In the genomic region with DNA sequence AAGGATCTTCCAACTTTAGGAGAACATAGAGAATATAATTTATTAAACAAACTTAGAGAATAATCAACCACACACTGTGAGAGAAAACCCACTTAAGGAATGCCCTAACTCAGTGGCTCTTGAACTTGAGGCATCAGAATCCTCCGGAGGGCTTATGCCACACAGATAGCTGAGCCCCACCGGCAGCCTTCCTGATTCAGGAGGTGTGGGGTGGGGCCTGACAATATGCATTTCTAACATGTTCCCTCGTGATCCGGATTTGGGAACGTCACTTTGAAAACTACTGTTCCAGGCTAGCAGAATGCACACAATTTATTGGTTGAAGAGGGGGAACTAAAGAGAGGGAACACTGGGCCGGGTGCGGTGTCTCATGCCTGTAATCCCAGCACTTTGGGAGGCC, we compare ENCODE assay signal across 24 cellular contexts. TPM values are rescaled to one million over a fixed set of nuclear protein-coding genes. Genes with fewer than 3 reads are reported as not detected.
DNase-seq lines count a peak whose midpoint lies in the region; ATAC-seq, FAIRE-seq and TF ChIP-seq lines count a peak whose summit lies in the region.
"Had no signal": no experiment of that assay in that cellular context is flagged by ENCODE, and none has a peak within 500 bp of the region (broad histone marks: within the 10 kb centered on the region; RNA-seq: fewer than 3 reads in every experiment).

No MANE protein-coding gene starts in this region.

- H4K20me1 ChIP-seq in K562 (replicated peaks; ENCODE audit: control insufficient read depth, insufficient read depth, low read length) = no peaks in the 10 kb centered on the region

- no peaks in the 10 kb centered on the region for H3K79me2 ChIP-seq in K562 (ENCODE audit: control insufficient read depth, insufficient read depth, low read length)

- no peaks in the 10 kb centered on the region for H3K9me3 Mint-ChIP-seq in T-helper 1 cell treated with Interleukin-12 subunit alpha and Interleukin-12 subunit beta and Interleukin-4 antibody, amounts not matched to agents 30 μg/mL and 1 μg/mL, for 36 hours
- no peaks in the 10 kb centered on the region for H3K9me3 Mint-ChIP-seq in nephron
- H3K9me3 Mint-ChIP-seq in Calu3 (ENCODE audit: low read depth, unreplicated experiment) = no peaks in the 10 kb centered on the region
- H3K9me3 Mint-ChIP-seq in stimulated activated effector memory CD8-positive, alpha-beta T cell treated with anti-CD3 and anti-CD28 coated beads, Interleukin-12 subunit alpha, Interleukin-12 subunit beta, amount 100 ng/mL, for 72 hours = no peaks in the 10 kb centered on the region

- no peak for TF ChIP-seq RAD21 in K562 (CRISPR knock-in tag; conservative IDR thresholded peaks at IDR 0.05 in 1 of 2, IDR thresholded peaks at IDR 0.05 in 1 of 2)

- H3K4me3 Mint-ChIP-seq in T-helper 1 cell treated with Interleukin-12 subunit alpha and Interleukin-12 subunit beta and Interleukin-4 antibody, amounts not matched to agents 30 μg/mL and 1 μg/mL, for 36 hours = no peak overlapping the region
- H3K4me3 Mint-ChIP-seq in nephron (peak overlapping the region in 2 of 3 experiments; percentile 15 to 19), Calu3 (ENCODE audit: low read depth, unreplicated experiment) (no peak overlapping the region)
- no peak overlapping the region for H3K4me3 Mint-ChIP-seq in stimulated activated effector memory CD8-positive, alpha-beta T cell treated with anti-CD3 and anti-CD28 coated beads, Interleukin-12 subunit alpha, Interleukin-12 subunit beta, amount 100 ng/mL, for 72 hours
- H3K4me3 Mint-ChIP-seq: CD4-positive, CD25-positive, alpha-beta regulatory T cell had no signal

- DNase-seq in T-helper 1 cell = no peak
- DNase-seq in AG20443 (ENCODE audit: low spot score) = peak; percentile 1
- DNase-seq in K562 (ENCODE audit: extremely low read depth in 1 of 4, low spot score in 3 of 4) = peak in 1 of 4 experiments; percentile 0
- DNase-seq in Calu3 = no peak
- no peak for DNase-seq in stimulated activated effector memory CD8-positive, alpha-beta T cell treated with anti-CD3 and anti-CD28 coated beads, Interleukin-12 subunit alpha, Interleukin-12 subunit beta, amount 100 ng/mL, for 72 hours (ENCODE audit: low spot score in 2 of 2)
- DNase-seq: BE2C; CD4-positive, CD25-positive, alpha-beta regulatory T cell; COR-L47; EL; GM23248; HCEC 1CT; NCI-H1105; NCI-H1694 treated with DMSO at 0.1 percent for 48 hours; NCI-H2227 treated with DMSO at 0.1 percent for 48 hours; NCI-H510A treated with DMSO at 0.1 percent for 48 hours; NCI-H774; RPMI8226 had no signal

- peak overlapping the region; percentile 41 for H3K27ac Mint-ChIP-seq in T-helper 1 cell treated with Interleukin-12 subunit alpha and Interleukin-12 subunit beta and Interleukin-4 antibody, amounts not matched to agents 30 μg/mL and 1 μg/mL, for 36 hours
- H3K27ac Mint-ChIP-seq in nephron (peak overlapping the region; percentile 44 to 86 (median 79)), Calu3 (ENCODE audit: unreplicated experiment) (no peak overlapping the region)
- no peak overlapping the region for H3K27ac Mint-ChIP-seq in stimulated activated effector memory CD8-positive, alpha-beta T cell treated with anti-CD3 and anti-CD28 coated beads, Interleukin-12 subunit alpha, Interleukin-12 subunit beta, amount 100 ng/mL, for 72 hours

- H3K36me3 Mint-ChIP-seq in T-helper 1 cell treated with Interleukin-12 subunit alpha and Interleukin-12 subunit beta and Interleukin-4 antibody, amounts not matched to agents 30 μg/mL and 1 μg/mL, for 36 hours (ENCODE audit: low read depth) = peaks cover 3% of the 10 kb centered on the region
- H3K36me3 Mint-ChIP-seq in nephron (ENCODE audit: low read depth) (no peaks in the 10 kb centered on the region), Calu3 (ENCODE audit: insufficient read depth, unreplicated experiment) (peaks cover 31% of the 10 kb centered on the region)
- H3K36me3 Mint-ChIP-seq in stimulated activated effector memory CD8-positive, alpha-beta T cell treated with anti-CD3 and anti-CD28 coated beads, Interleukin-12 subunit alpha, Interleukin-12 subunit beta, amount 100 ng/mL, for 72 hours = peaks cover 9% of the 10 kb centered on the region
- H3K36me3 Mint-ChIP-seq: CD4-positive, CD25-positive, alpha-beta regulatory T cell had no signal

- no peak for TF ChIP-seq CTCF in K562 (IDR thresholded peaks at IDR 0.05 in 2 of 3, conservative IDR thresholded peaks at IDR 0.05 in 1 of 3; ENCODE audit: insufficient read depth in 2 of 3, low read depth in 1 of 3, low read length in 3 of 3)
- TF ChIP-seq CTCF in nephron (IDR thresholded peaks at IDR 0.05; ENCODE audit: unreplicated experiment in 3 of 3) = no peak
- TF ChIP-seq CTCF in Calu3 (IDR thresholded peaks at IDR 0.05; ENCODE audit: unreplicated experiment) = no peak

- no peak overlapping the region for H3K9ac ChIP-seq in K562 (ENCODE audit: insufficient read depth in 1 of 2, low read depth in 2 of 2, low read length in 2 of 2)
- H3K9ac ChIP-seq: GM23248 had no signal

- no peak overlapping the region for H3K27ac ChIP-seq in K562 (ENCODE audit: extremely low read depth, low read depth, low read length)
- H3K27ac ChIP-seq: 22Rv1, GM23248 had no signal

- ATAC-seq in K562 (no peak), HG02623 (IDR thresholded peaks at IDR 0.05; ENCODE audit: unreplicated experiment) (no peak)
- no peak for ATAC-seq in stimulated activated effector memory CD8-positive, alpha-beta T cell treated with anti-CD3 and anti-CD28 coated beads, Interleukin-12 subunit alpha, Interleukin-12 subunit beta, amount 100 ng/mL, for 72 hours

- H3K9me3 ChIP-seq in K562 (replicated peaks; ENCODE audit: control insufficient read depth, insufficient read depth, low read depth, low read length) = no peaks in the 10 kb centered on the region
- H3K9me3 ChIP-seq: BE2C had no signal

- H2AFZ ChIP-seq in K562 (ENCODE audit: low read depth, low read length) = peak overlapping the region; percentile 54
- H2AFZ ChIP-seq: GM23248 had no signal

- peaks cover 6% of the 10 kb centered on the region for H3K9me1 ChIP-seq in K562 (ENCODE audit: control insufficient read depth, insufficient read depth, low read length)

- in situ Hi-C loops in K562 (cut with MboI) = loop anchor here (5.0 kb wide), 1 partner anchor 34 kb away; no protein-coding TSS in a partner anchor

- POLR2A ChIA-PET in K562 (lab: Yijun Ruan, JAX) = interaction anchor here (1.2 to 1.4 kb wide), 3 partner anchors 10 to 22 kb away, joined by 3 to 4 read pairs (median 3); partner anchors contain the start of gene SPRYD3

- FAIRE-seq in K562 (lab: Jason Lieb, UNC) = no peak
- FAIRE-seq: GM12891, GM19239 had no signal

- H3K4me1 ChIP-seq in K562 (replicated peaks in 1 of 2; ENCODE audit: control insufficient read depth in 2 of 2, insufficient read depth in 2 of 2, low read length in 2 of 2) = peaks cover 40 to 43% of the 10 kb centered on the region in 2 experiments

- no peaks in the 10 kb centered on the region; a peak in 1 of 5 replicates for H3K27me3 ChIP-seq in K562 (ENCODE audit: control insufficient read depth in 2 of 2, insufficient read depth in 2 of 2, low read length in 2 of 2)
- H3K27me3 ChIP-seq: BE2C had no signal

- TF ChIP-seq EP300 in K562 (IDR thresholded peaks at IDR 0.05; ENCODE audit: low read length) = no peak

- no peak overlapping the region for H3K4me3 ChIP-seq in K562
- H3K4me3 ChIP-seq: GM23248 had no signal

- no peak for TF ChIP-seq POLR2A in K562 (conservative IDR thresholded peaks at IDR 0.05)

- H3K36me3 ChIP-seq in K562 (ENCODE audit: control insufficient read depth, insufficient read depth, low read length) = no peaks in the 10 kb centered on the region
- H3K36me3 ChIP-seq: BE2C had no signal

- no peak overlapping the region for H3K4me2 ChIP-seq in K562 (ENCODE audit: insufficient read depth, low read length)

- CTCF ChIA-PET in K562 (lab: Yijun Ruan, JAX; ENCODE audit: low intra/inter-chr PET ratio) = no interaction called here
- CTCF ChIA-PET in Calu3 (lab: Charles Lee) = interaction anchor here (4.2 kb wide), 1 partner anchor 35 kb away, joined by 39 read pairs; no protein-coding TSS in a partner anchor

- H3K27me3 Mint-ChIP-seq in T-helper 1 cell treated with Interleukin-12 subunit alpha and Interleukin-12 subunit beta and Interleukin-4 antibody, amounts not matched to agents 30 μg/mL and 1 μg/mL, for 36 hours (ENCODE audit: low read depth) = peaks cover 27% of the 10 kb centered on the region
- H3K27me3 Mint-ChIP-seq in nephron (ENCODE audit: low read depth) = peaks cover 27% of the 10 kb centered on the region
- no peaks in the 10 kb centered on the region for H3K27me3 Mint-ChIP-seq in Calu3 (ENCODE audit: unreplicated experiment)

- peaks cover 30% of the 10 kb centered on the region for H3K4me1 Mint-ChIP-seq in T-helper 1 cell treated with Interleukin-12 subunit alpha and Interleukin-12 subunit beta and Interleukin-4 antibody, amounts not matched to agents 30 μg/mL and 1 μg/mL, for 36 hours (ENCODE audit: low read depth)
- H3K4me1 Mint-ChIP-seq in nephron (peaks cover 37% of the 10 kb centered on the region), Calu3 (ENCODE audit: low read depth, unreplicated experiment) (peaks cover 28% of the 10 kb centered on the region)
- peaks cover 71% of the 10 kb centered on the region for H3K4me1 Mint-ChIP-seq in stimulated activated effector memory CD8-positive, alpha-beta T cell treated with anti-CD3 and anti-CD28 coated beads, Interleukin-12 subunit alpha, Interleukin-12 subunit beta, amount 100 ng/mL, for 72 hours

- 35% methylated on average over 5 of the region's 7 CpGs for WGBS in K562 (ENCODE audit: insufficient coverage, low coverage, missing lambda C conversion rate)

- intact Hi-C loops in K562 (cut with micrococcal nuclease) (no loop called here), Calu3 (cut with micrococcal nuclease; ENCODE audit: unreplicated experiment) (no loop called here)

- BruUV-seq in K562 (replicated peaks; lab: Mats Ljungman, UMichigan) (no TSS peak), Calu3 (replicated peaks; lab: Mats Ljungman, UMichigan) (no TSS peak)

RNA-seq across cellular contexts. Expression of gene SOAT2, which starts 2.0 kb away (rescaled TPM):
- not detected in 2 replicates for total RNA-seq in K562 (2011; cell fraction: chromatin; rRNA removed; ENCODE audit: low replicate concordance)
- total RNA-seq in K562 (2011; cell fraction: nucleolus; rRNA removed) = not detected in 2 replicates
- total RNA-seq in K562 (2011; cell fraction: nucleoplasm; rRNA removed) = 0.38 TPM in 1 of 2 replicates, not detected in the other
- total RNA-seq in K562 (2014; rRNA removed) (not detected in 2 replicates), K562 (2014; rRNA removed; fragmentation: Illumina TruSeq; extraction: Trizol) (not detected in 2 replicates), K562 (2015; rRNA removed; fragmentation: Illumina TruSeq; extraction: Trizol) (not detected in 2 replicates), K562 (2021) (not detected in 2 replicates), Calu3 (2022) (not detected in 2 replicates)
- polyA plus RNA-seq in K562 (2011; rRNA removed) (not detected in 2 replicates), K562 (2014; fragmentation: Illumina TruSeq; extraction: Trizol) (not detected in 2 replicates), K562 (2014; fragmentation: Nextera tagmentation; extraction: Ambion mirVana) (not detected), K562 (2014; rRNA removed) (0.04 TPM in 1 of 2 replicates, not detected in the other)
- polyA plus RNA-seq in K562 (2011; cell fraction: cytosol; rRNA removed) = not detected in 2 replicates
- not detected in 2 replicates for polyA plus RNA-seq in K562 (2011; cell fraction: nucleus; rRNA removed)
- not detected in 2 replicates for polyA plus RNA-seq in K562 (2012)
- polyA minus RNA-seq in K562 (2011; rRNA and poly(A)+ RNA removed) = not detected in 2 replicates
- polyA minus RNA-seq in K562 (2011; cell fraction: cytosol; rRNA and poly(A)+ RNA removed) = not detected in 2 replicates
- polyA minus RNA-seq in K562 (2011; cell fraction: nucleus; rRNA and poly(A)+ RNA removed) = not detected in 2 replicates
- total RNA-seq: GM23248 had no signal
- polyA plus RNA-seq: AG04450; CD4-positive, CD25-positive, alpha-beta regulatory T cell had no signal

RNA-seq across cellular contexts. Expression of gene IGFBP6, which starts 3.8 kb away (rescaled TPM):
- 0.97 TPM in 1 of 2 replicates, not detected in the other for total RNA-seq in K562 (2011; cell fraction: chromatin; rRNA removed; ENCODE audit: low replicate concordance)
- 0.66 and 1.8 TPM in 2 replicates for total RNA-seq in K562 (2011; cell fraction: nucleolus; rRNA removed)
- 0.37 TPM in 1 of 2 replicates, not detected in the other for total RNA-seq in K562 (2011; cell fraction: nucleoplasm; rRNA removed)
- total RNA-seq in K562 (2014; rRNA removed) (1.2 and 1.6 TPM in 2 replicates), K562 (2014; rRNA removed; fragmentation: Illumina TruSeq; extraction: Trizol) (0.36 and 0.61 TPM in 2 replicates), K562 (2015; rRNA removed; fragmentation: Illumina TruSeq; extraction: Trizol) (0.38 and 0.76 TPM in 2 replicates), K562 (2021) (1.4 and 2.3 TPM in 2 replicates), Calu3 (2022) (25.4 and 67.0 TPM in 2 replicates)
- polyA plus RNA-seq in K562 (2011; rRNA removed) (0.24 and 1.4 TPM in 2 replicates), K562 (2014; fragmentation: Illumina TruSeq; extraction: Trizol) (0.52 and 0.62 TPM in 2 replicates), K562 (2014; fragmentation: Nextera tagmentation; extraction: Ambion mirVana) (under 1 TPM; 0.15 to 0.23 TPM), K562 (2014; rRNA removed) (0.54 and 2.4 TPM in 2 replicates)
- polyA plus RNA-seq in K562 (2011; cell fraction: cytosol; rRNA removed) = 0.94 and 2.5 TPM in 2 replicates
- polyA plus RNA-seq in K562 (2011; cell fraction: nucleus; rRNA removed) = 0.24 and 0.47 TPM in 2 replicates
- polyA plus RNA-seq in K562 (2012) = 0.89 and 1.4 TPM in 2 replicates
- polyA minus RNA-seq in K562 (2011; rRNA and poly(A)+ RNA removed) = not detected in 2 replicates
- 1.1 TPM in 1 of 2 replicates, not detected in the other for polyA minus RNA-seq in K562 (2011; cell fraction: cytosol; rRNA and poly(A)+ RNA removed)
- polyA minus RNA-seq in K562 (2011; cell fraction: nucleus; rRNA and poly(A)+ RNA removed) = not detected in 2 replicates
- total RNA-seq: CD4-positive, CD25-positive, alpha-beta regulatory T cell had no signal

RNA-seq across cellular contexts. Expression of gene SPRYD3, which starts 22.1 kb away (rescaled TPM):
- total RNA-seq in K562 (2011; cell fraction: chromatin; rRNA removed; ENCODE audit: low replicate concordance) = 10.8 and 27.6 TPM in 2 replicates
- total RNA-seq in K562 (2011; cell fraction: nucleolus; rRNA removed) = 15.0 and 17.4 TPM in 2 replicates
- total RNA-seq in K562 (2011; cell fraction: nucleoplasm; rRNA removed) = 15.6 and 18.3 TPM in 2 replicates
- 8.4 and 10.6 TPM in 2 replicates for total RNA-seq in K562 (2014; rRNA removed)
- 4.1 and 5.1 TPM in 2 replicates for total RNA-seq in K562 (2014; rRNA removed; fragmentation: Illumina TruSeq; extraction: Trizol)
- 5.0 and 5.9 TPM in 2 replicates for total RNA-seq in K562 (2015; rRNA removed; fragmentation: Illumina TruSeq; extraction: Trizol)
- total RNA-seq in K562 (2021) = 10.8 and 13.6 TPM in 2 replicates
- 6.2 and 7.6 TPM in 2 replicates for polyA plus RNA-seq in K562 (2011; rRNA removed)
- 8.6 and 18.4 TPM in 2 replicates for polyA plus RNA-seq in K562 (2011; cell fraction: cytosol; rRNA removed)
- 11.1 and 16.3 TPM in 2 replicates for polyA plus RNA-seq in K562 (2011; cell fraction: nucleus; rRNA removed)
- polyA plus RNA-seq in K562 (2012) = 11.4 and 11.7 TPM in 2 replicates
- polyA plus RNA-seq in K562 (2014; fragmentation: Illumina TruSeq; extraction: Trizol) = 10.6 and 11.4 TPM in 2 replicates
- 1 to 10 TPM; 1.5 to 2.6 TPM for polyA plus RNA-seq in K562 (2014; fragmentation: Nextera tagmentation; extraction: Ambion mirVana)
- polyA plus RNA-seq in K562 (2014; rRNA removed) = 9.1 and 11.0 TPM in 2 replicates
- 7.4 and 10.3 TPM in 2 replicates for polyA minus RNA-seq in K562 (2011; rRNA and poly(A)+ RNA removed)
- 6.8 and 11.6 TPM in 2 replicates for polyA minus RNA-seq in K562 (2011; cell fraction: cytosol; rRNA and poly(A)+ RNA removed)
- polyA minus RNA-seq in K562 (2011; cell fraction: nucleus; rRNA and poly(A)+ RNA removed) = 6.6 and 7.5 TPM in 2 replicates
- total RNA-seq in Calu3 (2022) = 12.9 and 14.6 TPM in 2 replicates

RNA-seq across cellular contexts. Expression of gene TNS2, which starts 51.4 kb away (rescaled TPM):
- 7.1 and 23.0 TPM in 2 replicates for total RNA-seq in K562 (2011; cell fraction: chromatin; rRNA removed; ENCODE audit: low replicate concordance)
- 8.0 and 14.7 TPM in 2 replicates for total RNA-seq in K562 (2011; cell fraction: nucleolus; rRNA removed)
- 8.0 and 11.1 TPM in 2 replicates for total RNA-seq in K562 (2011; cell fraction: nucleoplasm; rRNA removed)
- total RNA-seq in K562 (2014; rRNA removed) (1.2 and 1.3 TPM in 2 replicates), K562 (2014; rRNA removed; fragmentation: Illumina TruSeq; extraction: Trizol) (0.41 and 0.73 TPM in 2 replicates), K562 (2015; rRNA removed; fragmentation: Illumina TruSeq; extraction: Trizol) (0.65 and 0.79 TPM in 2 replicates), K562 (2021) (2.8 and 3.1 TPM in 2 replicates), Calu3 (2022) (1.3 and 4.7 TPM in 2 replicates)
- polyA plus RNA-seq in K562 (2011; rRNA removed) (1.3 and 1.7 TPM in 2 replicates), K562 (2014; fragmentation: Illumina TruSeq; extraction: Trizol) (1.4 and 1.6 TPM in 2 replicates), K562 (2014; fragmentation: Nextera tagmentation; extraction: Ambion mirVana) (under 1 TPM in 1 of 2 experiments, not detected in 1; 0.28 TPM), K562 (2014; rRNA removed) (1.0 and 2.8 TPM in 2 replicates)
- polyA plus RNA-seq in K562 (2011; cell fraction: cytosol; rRNA removed) = 0.91 and 1.3 TPM in 2 replicates
- polyA plus RNA-seq in K562 (2011; cell fraction: nucleus; rRNA removed) = 7.6 and 16.8 TPM in 2 replicates
- 1.5 and 2.8 TPM in 2 replicates for polyA plus RNA-seq in K562 (2012)
- polyA minus RNA-seq in K562 (2011; rRNA and poly(A)+ RNA removed) = 2.3 and 2.9 TPM in 2 replicates
- polyA minus RNA-seq in K562 (2011; cell fraction: cytosol; rRNA and poly(A)+ RNA removed) = 4.6 and 4.9 TPM in 2 replicates
- 9.4 and 13.6 TPM in 2 replicates for polyA minus RNA-seq in K562 (2011; cell fraction: nucleus; rRNA and poly(A)+ RNA removed)

Comparison
In these comparisons a context has a peak if more than half of its experiments do, and no peak if none do; other contexts are left out.
1. H3K27ac Mint-ChIP-seq: peak in T-helper 1 cell treated with Interleukin-12 subunit alpha and Interleukin-12 subunit beta and Interleukin-4 antibody, amounts not matched to agents 30 μg/mL and 1 μg/mL, for 36 hours (single experiment) and nephron (3 of 3); none in Calu3 (single experiment) and stimulated activated effector memory CD8-positive, alpha-beta T cell treated with anti-CD3 and anti-CD28 coated beads, Interleukin-12 subunit alpha, Interleukin-12 subunit beta, amount 100 ng/mL, for 72 hours (single experiment).
2. H3K4me3 Mint-ChIP-seq: peak in nephron (2 of 3); none in T-helper 1 cell treated with Interleukin-12 subunit alpha and Interleukin-12 subunit beta and Interleukin-4 antibody, amounts not matched to agents 30 μg/mL and 1 μg/mL, for 36 hours (single experiment), Calu3 (single experiment) and stimulated activated effector memory CD8-positive, alpha-beta T cell treated with anti-CD3 and anti-CD28 coated beads, Interleukin-12 subunit alpha, Interleukin-12 subunit beta, amount 100 ng/mL, for 72 hours (single experiment).